Comparison of ENCODE assay signal across 10 cellular contexts in the genomic region with DNA sequence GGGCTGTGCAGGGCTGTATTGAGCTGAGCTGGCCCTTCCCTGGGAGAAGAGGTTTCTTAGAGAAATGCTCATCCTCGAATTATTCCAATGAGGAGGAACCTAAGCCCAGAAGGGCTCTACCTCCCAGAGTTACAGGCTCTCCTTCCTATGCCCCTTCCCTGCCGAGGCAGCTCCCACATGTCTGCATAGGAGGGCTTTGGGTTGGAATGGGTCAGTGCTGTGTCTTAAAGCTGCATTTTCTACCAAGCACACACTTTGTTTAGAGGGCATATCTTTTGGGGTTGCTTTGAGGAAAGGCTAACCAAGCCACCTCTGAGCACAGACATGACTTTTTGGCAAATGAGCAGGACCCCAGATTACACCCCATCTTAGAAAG. TPM values are rescaled to one million over a fixed set of nuclear protein-coding genes. Genes with fewer than 3 reads are reported as not detected.
DNase-seq lines count a peak whose midpoint lies in the region; TF ChIP-seq lines count a peak whose summit lies in the region.
"Had no signal": no experiment of that assay in that cellular context is flagged by ENCODE, and none has a peak within 500 bp of the region (broad histone marks: within the 10 kb centered on the region; RNA-seq: fewer than 3 reads in every experiment).

No MANE protein-coding gene starts in this region.

- intact Hi-C loops in thyroid gland (cut with DNase I), result no loop called here

- H3K27ac ChIP-seq in mesenchymal stem cell (ENCODE audit: low read length, poor library complexity, severe bottlenecking) (peak overlapping the region; percentile 88), thyroid gland (peak overlapping the region; percentile 72 to 75 (median 72))
- H3K27ac ChIP-seq: uterus had no signal

- H2BK12ac ChIP-seq in mesenchymal stem cell (ENCODE audit: low read length in 2 of 2), result no peak overlapping the region

- H3K9me3 Mint-ChIP-seq in IgD-negative memory B cell, result no peaks in the 10 kb centered on the region

- H3K27ac Mint-ChIP-seq in IgD-negative memory B cell, result peak overlapping the region; percentile 60 to 93 (median 88)
- H3K27ac Mint-ChIP-seq: activated CD8-positive, alpha-beta memory T cell treated with anti-CD3 and anti-CD28 coated beads, Interleukin-2, amount 10 ng/mL, durations not matched to agents 7 days and 5 days had no signal

- H3K4me3 Mint-ChIP-seq in IgD-negative memory B cell, result peak overlapping the region in 3 of 4 donors; percentile 67 to 98 (median 88)
- H3K4me3 Mint-ChIP-seq: activated CD8-positive, alpha-beta memory T cell treated with anti-CD3 and anti-CD28 coated beads, Interleukin-2, amount 10 ng/mL, durations not matched to agents 7 days and 5 days had no signal

- H3K27me3 ChIP-seq in mesenchymal stem cell (ENCODE audit: control insufficient read depth in 1 of 2, insufficient read depth in 1 of 2, low read length in 2 of 2) (no peaks in the 10 kb centered on the region), thyroid gland (no peaks in the 10 kb centered on the region)
- H3K27me3 ChIP-seq: uterus had no signal

- H3K36me3 ChIP-seq in mesenchymal stem cell (ENCODE audit: control insufficient read depth in 1 of 2, insufficient read depth in 2 of 2, low read depth in 1 of 2, low read length in 2 of 2), result peaks cover 53 to 73% of the 10 kb centered on the region in 2 experiments
- H3K36me3 ChIP-seq in thyroid gland, result no peaks in the 10 kb centered on the region
- H3K36me3 ChIP-seq: uterus had no signal

- H3K4me3 ChIP-seq in astrocyte of the cerebellum (ENCODE audit: low read depth, low read length) (peak overlapping the region; percentile 3), mesenchymal stem cell (ENCODE audit: insufficient read depth in 1 of 2, low read depth in 1 of 2, low read length in 2 of 2) (no peak overlapping the region), thyroid gland (replicated peaks in 1 of 3) (no peak overlapping the region)
- H3K4me3 ChIP-seq: uterus had no signal

- peak overlapping the region; percentile 89 for H2AK5ac ChIP-seq in mesenchymal stem cell (ENCODE audit: low read length, severe bottlenecking)

- WGBS in mesenchymal stem cell, result no CpG with 5 or more reads among the region's 2 CpGs
- 56 to 75% methylated on average over 2 of the region's 2 CpGs for WGBS in thyroid gland, 2 donors

- no peak overlapping the region for H2AFZ ChIP-seq in mesenchymal stem cell (ENCODE audit: low read depth, low read length)

- no peak overlapping the region for H2BK15ac ChIP-seq in mesenchymal stem cell (ENCODE audit: low read depth, poor library complexity, severe bottlenecking)

- DNase-seq in astrocyte of the cerebellum (ENCODE audit: low read depth) (no peak), mesenchymal stem cell (no peak), thyroid gland (no peak), dedifferentiated amniotic fluid mesenchymal stem cell (ENCODE audit: extremely low spot score) (no peak), DMS153 (lab: John Stamatoyannopoulos, UW) (no peak), dermis blood vessel endothelial cell (no peak)
- DNase-seq: activated CD8-positive, alpha-beta memory T cell treated with anti-CD3 and anti-CD28 coated beads, Interleukin-2, amount 10 ng/mL, durations not matched to agents 7 days and 5 days; T-helper 9 cell; uterus had no signal

- no peak overlapping the region for H3K14ac ChIP-seq in mesenchymal stem cell (ENCODE audit: low read length in 2 of 2)

- no peak for TF ChIP-seq CTCF in astrocyte of the cerebellum (IDR thresholded peaks at IDR 0.05; ENCODE audit: low read depth, low read length, missing control alignments)
- TF ChIP-seq CTCF in thyroid gland (IDR thresholded peaks at IDR 0.05), result no peak

- H3K4ac ChIP-seq in mesenchymal stem cell (ENCODE audit: low read depth in 1 of 2, low read length in 2 of 2), result peak overlapping the region; percentile 91 to 94

- H3K23ac ChIP-seq in mesenchymal stem cell (ENCODE audit: low read length in 2 of 2), result no peak overlapping the region

- no peak overlapping the region for H3K9ac ChIP-seq in mesenchymal stem cell (ENCODE audit: low read length)

- TF ChIP-seq POLR2A in thyroid gland (IDR thresholded peaks at IDR 0.05), result no peak

- H4K91ac ChIP-seq in mesenchymal stem cell (ENCODE audit: low read length), result peak overlapping the region; percentile 88

- peak overlapping the region; percentile 85 for H4K8ac ChIP-seq in mesenchymal stem cell (ENCODE audit: low read length)

- H3K4me1 Mint-ChIP-seq in IgD-negative memory B cell, result peaks cover 38 to 75% (median 50%) of the 10 kb centered on the region in 3 donors

- H3K79me1 ChIP-seq in mesenchymal stem cell (replicated peaks; ENCODE audit: low read length, poor library complexity, severe bottlenecking), result no peaks in the 10 kb centered on the region

- peak overlapping the region; percentile 66 for H2BK120ac ChIP-seq in mesenchymal stem cell (ENCODE audit: low read depth, low read length)

- no peak overlapping the region for H3K4me2 ChIP-seq in mesenchymal stem cell (ENCODE audit: low read length, poor library complexity, severe bottlenecking)

- no peaks in the 10 kb centered on the region for H3K9me3 ChIP-seq in mesenchymal stem cell (ENCODE audit: control insufficient read depth, low read length)
- no peaks in the 10 kb centered on the region for H3K9me3 ChIP-seq in thyroid gland
- H3K9me3 ChIP-seq: uterus had no signal

- peaks cover 2% of the 10 kb centered on the region for H3K27me3 Mint-ChIP-seq in IgD-negative memory B cell

- H3K4me1 ChIP-seq in mesenchymal stem cell (ENCODE audit: control insufficient read depth, insufficient read depth, low read depth, low read length), result peaks cover 76% of the 10 kb centered on the region
- peaks cover 22 to 52% of the 10 kb centered on the region in 2 donors for H3K4me1 ChIP-seq in thyroid gland

- peak overlapping the region; percentile 89 to 93 for H3K18ac ChIP-seq in mesenchymal stem cell (ENCODE audit: low read depth in 1 of 2, low read length in 2 of 2)

- peaks cover 1% of the 10 kb centered on the region for H3K36me3 Mint-ChIP-seq in IgD-negative memory B cell
- H3K36me3 Mint-ChIP-seq: activated CD8-positive, alpha-beta memory T cell treated with anti-CD3 and anti-CD28 coated beads, Interleukin-2, amount 10 ng/mL, durations not matched to agents 7 days and 5 days had no signal

- in situ Hi-C loops in astrocyte of the cerebellum (cut with HindIII; ENCODE audit: low sequenced_read_pairs), result no loop called here

- H2BK5ac ChIP-seq in mesenchymal stem cell (ENCODE audit: low read depth, low read length, poor library complexity, severe bottlenecking), result peak overlapping the region; percentile 3

RNA-seq across cellular contexts. Expression of a gene that starts 9.1 kb away (rescaled TPM):
- polyA plus RNA-seq in IgD-negative memory B cell, result 76.2 TPM
- 99.8 TPM for polyA plus RNA-seq in mesenchymal stem cell (2013, experiment 1 of 2)
- 97.5 TPM for polyA plus RNA-seq in mesenchymal stem cell (2013, experiment 2 of 2)
- total RNA-seq in thyroid gland, result 10 to 100 TPM; 10.7 to 12.8 (median 11.0) TPM
- total RNA-seq in dermis blood vessel endothelial cell, result 18.7 and 25.6 TPM in 2 replicates
